ENCODE assay signal across 8 cellular contexts in genomic region chr7:102337420-102337819, GRCh38. TPM values are rescaled to one million over a fixed set of nuclear protein-coding genes. Genes with fewer than 3 reads are reported as not detected.
"Had no signal": no experiment of that assay in that cellular context is flagged by ENCODE, and none has a peak within 500 bp of the region (broad histone marks: within the 10 kb centered on the region; RNA-seq: fewer than 3 reads in every experiment).

No MANE protein-coding gene starts in this region.

RNA-seq across cellular contexts. Expression of gene SPDYE6, which starts 18.8 kb away (rescaled TPM):
- total RNA-seq: activated CD8-positive, alpha-beta memory T cell treated with anti-CD3 and anti-CD28 coated beads, Interleukin-2, amount 10 ng/mL, durations not matched to agents 7 days and 5 days; bronchial epithelial cell; PC-9; SJSA1; T-cell; T-helper 17 cell; WTC11 had no signal
- polyA plus RNA-seq: SK-N-SH had no signal
